In the genomic region with DNA sequence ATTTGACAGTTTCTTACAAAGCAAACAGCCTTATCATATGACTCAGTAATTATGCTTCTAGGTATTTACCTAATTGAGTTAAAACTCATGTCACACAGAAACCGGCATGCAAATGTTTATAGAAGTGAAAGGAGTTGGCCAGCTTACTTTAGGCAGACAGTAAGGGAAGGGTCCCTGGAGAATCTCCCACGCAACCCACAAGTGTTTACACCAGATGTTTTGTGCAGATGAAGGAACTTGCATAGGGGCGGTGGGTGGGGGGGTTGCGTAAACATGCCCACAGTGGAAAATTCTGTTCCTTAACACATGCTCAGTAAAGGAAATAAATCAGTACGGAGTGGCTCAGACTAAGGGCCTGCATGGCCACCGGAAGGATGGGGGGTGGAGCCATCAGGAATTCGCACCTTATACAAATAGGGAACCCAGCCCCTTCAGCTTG, we compare ENCODE assay signal across 9 cellular contexts.
DNase-seq lines count a peak whose midpoint lies in the region; ATAC-seq, FAIRE-seq and TF ChIP-seq lines count a peak whose summit lies in the region.
"Had no signal": no experiment of that assay in that cellular context is flagged by ENCODE, and none has a peak within 500 bp of the region (broad histone marks: within the 10 kb centered on the region; RNA-seq: fewer than 3 reads in every experiment).

No MANE protein-coding gene starts in this region.

- H3K4me3 ChIP-seq in foreskin fibroblast (ENCODE audit: low read depth in 1 of 2, low read length in 2 of 2) = no peak overlapping the region
- H3K4me3 ChIP-seq: neural progenitor cell had no signal

- TF ChIP-seq CTCF in foreskin fibroblast (IDR thresholded peaks at IDR 0.05; ENCODE audit: low read depth, low read length) = no peak

- peak; percentile 5 for DNase-seq in M059J (ENCODE audit: low read depth)
- peak; percentile 9 to 15 for DNase-seq in foreskin fibroblast
- no peak for DNase-seq in NCI-H2171 (lab: John Stamatoyannopoulos, UW)
- DNase-seq in activated CD4-positive, alpha-beta T cell treated with anti-CD3 and anti-CD28 coated beads, Interleukin-2, amount 50 U/mL, for 1 hour = no peak
- no peak for DNase-seq in frontal cortex (ENCODE audit: low spot score in 2 of 2)
- DNase-seq in HK-2 (ENCODE audit: unreplicated experiment) = no peak

- ATAC-seq in GM18868 (IDR thresholded peaks at IDR 0.05; ENCODE audit: unreplicated experiment) (peak; percentile 92), HG02623 (IDR thresholded peaks at IDR 0.05; ENCODE audit: unreplicated experiment) (peak; percentile 90)

- no peak for FAIRE-seq in frontal cortex (lab: Jason Lieb, UNC)

Comparison
In these comparisons a context has a peak if more than half of its experiments do, and no peak if none do; other contexts are left out.
1. DNase-seq: peak in M059J (single experiment) and foreskin fibroblast (2 of 2); none in NCI-H2171 (single experiment), activated CD4-positive, alpha-beta T cell treated with anti-CD3 and anti-CD28 coated beads, Interleukin-2, amount 50 U/mL, for 1 hour (single experiment), frontal cortex (0 of 2) and HK-2 (single experiment).